Comparison of ENCODE assay signal across 2 cellular contexts in genomic region chr5:15183520-15183919, GRCh38.
TF ChIP-seq lines count a peak whose summit lies in the region.

No MANE protein-coding gene starts in this region.

TF ChIP-seq in liver, 16 proteins besides CTCF, POLR2A, EP300 and RAD21 (continued from another document):
- TF ChIP-seq ZBTB33 (IDR thresholded peaks at IDR 0.05) (no peak), FOXA2 (IDR thresholded peaks at IDR 0.05) (no peak), SP1 (IDR thresholded peaks at IDR 0.05) (no peak), ATF3 (IDR thresholded peaks at IDR 0.05) (no peak), GABPA (IDR thresholded peaks at IDR 0.05 in 1 of 2, conservative IDR thresholded peaks at IDR 0.05 in 1 of 2) (no peak)

TF ChIP-seq in HepG2, 621 proteins besides CTCF, POLR2A, EP300 and RAD21:
- no peak for TF ChIP-seq KIAA2018 (CRISPR knock-in tag; IDR thresholded peaks at IDR 0.05; ENCODE audit: borderline replicate concordance)
- TF ChIP-seq ZHX2 (IDR thresholded peaks at IDR 0.05; ENCODE audit: low read depth) = no peak
- no peak for TF ChIP-seq ZHX2 (CRISPR knock-in tag; IDR thresholded peaks at IDR 0.05; ENCODE audit: borderline replicate concordance)
- no peak for TF ChIP-seq ZNF276 (CRISPR knock-in tag; IDR thresholded peaks at IDR 0.05; ENCODE audit: low read depth)
- no peak for TF ChIP-seq MLXIP (CRISPR knock-in tag; IDR thresholded peaks at IDR 0.05; ENCODE audit: borderline replicate concordance)
- TF ChIP-seq ZBTB44 (CRISPR knock-in tag; IDR thresholded peaks at IDR 0.05) = no peak
- no peak for TF ChIP-seq ZNF652 (CRISPR knock-in tag; IDR thresholded peaks at IDR 0.05; ENCODE audit: borderline replicate concordance, low read depth)
- TF ChIP-seq ZNF264 (CRISPR knock-in tag; IDR thresholded peaks at IDR 0.05) = no peak
- TF ChIP-seq ZMAT3 (CRISPR knock-in tag; conservative IDR thresholded peaks at IDR 0.05) = no peak
- TF ChIP-seq ZNF18 (CRISPR knock-in tag; IDR thresholded peaks at IDR 0.05; ENCODE audit: insufficient replicate concordance) = no peak
